10 cellular contexts compared by ENCODE assay signal in the genomic region with DNA sequence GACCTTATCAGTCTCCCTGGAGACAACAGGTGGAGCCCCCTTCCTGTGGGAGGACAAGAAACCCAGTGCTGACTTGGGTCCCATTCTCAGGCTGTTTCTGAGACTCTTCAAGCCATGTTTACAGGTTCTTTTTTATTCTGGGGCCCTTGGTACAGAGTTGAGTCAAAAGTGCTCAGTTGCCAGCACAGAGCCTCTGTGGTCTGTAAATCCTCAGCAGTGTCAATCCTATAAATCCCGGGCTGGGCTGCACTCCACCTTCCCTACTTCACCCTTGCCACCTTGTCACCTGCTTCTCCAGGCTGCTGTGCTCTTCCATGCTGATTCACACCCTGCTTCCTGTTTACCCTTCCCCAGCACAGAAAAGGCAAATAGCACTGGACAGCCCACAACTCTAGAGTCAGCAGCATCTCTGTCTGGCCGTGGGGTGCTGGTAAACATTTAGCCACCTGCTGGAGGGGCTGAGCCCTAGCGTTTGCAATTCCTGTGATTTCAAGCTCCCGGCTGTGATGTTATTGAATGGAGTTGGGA.
DNase-seq lines count a peak whose midpoint lies in the region; ATAC-seq, FAIRE-seq and TF ChIP-seq lines count a peak whose summit lies in the region.
"Had no signal": no experiment of that assay in that cellular context is flagged by ENCODE, and none has a peak within 500 bp of the region (broad histone marks: within the 10 kb centered on the region; RNA-seq: fewer than 3 reads in every experiment).

No MANE protein-coding gene starts in this region.

- no peak for DNase-seq in D721Med (ENCODE audit: insufficient read length, low spot score)
- peak; percentile 7 for DNase-seq in NCI-H1694 treated with DMSO at 0.1 percent for 48 hours (lab: John Stamatoyannopoulos, UW)
- peak; percentile 81 for DNase-seq in endodermal cell
- DNase-seq in left lobe of liver (ENCODE audit: low spot score): no peak

- no peak overlapping the region for H3K9ac ChIP-seq in endodermal cell (ENCODE audit: extremely low read depth, low read length, poor library complexity, severe bottlenecking)

- H3K9me3 ChIP-seq in endodermal cell (ENCODE audit: control insufficient read depth, low read length): peaks cover 7% of the 10 kb centered on the region

- no peak overlapping the region for H3K4me3 ChIP-seq in endodermal cell (ENCODE audit: low read length)

- H3K36me3 ChIP-seq in endodermal cell (ENCODE audit: control insufficient read depth, insufficient read depth, low read length): no peaks in the 10 kb centered on the region

- FAIRE-seq in D721Med (lab: Jason Lieb, UNC): peak; percentile 91
- FAIRE-seq: endometrium had no signal

- H3K4me1 ChIP-seq in endodermal cell (ENCODE audit: control insufficient read depth, insufficient read depth, low read length): no peaks in the 10 kb centered on the region

- 50 to 57% methylated on average over 1 to 4 of the region's 4 CpGs for WGBS in endodermal cell (ENCODE audit: insufficient coverage in 1 of 2, insufficient read length in 1 of 2), 2 experiments

- H3K27me3 ChIP-seq in endodermal cell (ENCODE audit: control insufficient read depth, insufficient read depth, low read length, poor library complexity, severe bottlenecking): no peaks in the 10 kb centered on the region

- H3K4me3 Mint-ChIP-seq in endodermal cell: no peak overlapping the region

- H3K27ac ChIP-seq in endodermal cell (ENCODE audit: low read depth, low read length): no peak overlapping the region
- H3K27ac ChIP-seq: HL-60 had no signal

- peaks cover 28% of the 10 kb centered on the region for H3K4me1 Mint-ChIP-seq in endodermal cell

- H3K27ac Mint-ChIP-seq in endodermal cell: peak overlapping the region; percentile 30

- ATAC-seq in GM21529 (IDR thresholded peaks at IDR 0.05; ENCODE audit: unreplicated experiment) (peak; percentile 73), left lobe of liver (no peak), HG02763 (IDR thresholded peaks at IDR 0.05; ENCODE audit: unreplicated experiment) (no peak), GM19397 (IDR thresholded peaks at IDR 0.05; ENCODE audit: unreplicated experiment) (no peak), GM19455 (IDR thresholded peaks at IDR 0.05; ENCODE audit: unreplicated experiment) (no peak)

- H3K9me3 Mint-ChIP-seq in endodermal cell: peaks cover 16% of the 10 kb centered on the region

- peaks cover 4% of the 10 kb centered on the region for H3K27me3 Mint-ChIP-seq in endodermal cell (ENCODE audit: insufficient read depth)

- TF ChIP-seq CTCF in D721Med (IDR thresholded peaks at IDR 0.05; ENCODE audit: insufficient read depth, missing control alignments) (peak; percentile 31), endodermal cell (conservative IDR thresholded peaks at IDR 0.05) (peak; percentile 76)

- no peaks in the 10 kb centered on the region for H3K36me3 Mint-ChIP-seq in endodermal cell (ENCODE audit: low read depth)

Comparison
In these comparisons a context has a peak if more than half of its experiments do, and no peak if none do; other contexts are left out.
1. DNase-seq: peak in NCI-H1694 treated with DMSO at 0.1 percent for 48 hours (single experiment) and endodermal cell (single experiment); none in D721Med (single experiment) and left lobe of liver (single experiment).